ENCODE assay signal across 12 cellular contexts in the genomic region with DNA sequence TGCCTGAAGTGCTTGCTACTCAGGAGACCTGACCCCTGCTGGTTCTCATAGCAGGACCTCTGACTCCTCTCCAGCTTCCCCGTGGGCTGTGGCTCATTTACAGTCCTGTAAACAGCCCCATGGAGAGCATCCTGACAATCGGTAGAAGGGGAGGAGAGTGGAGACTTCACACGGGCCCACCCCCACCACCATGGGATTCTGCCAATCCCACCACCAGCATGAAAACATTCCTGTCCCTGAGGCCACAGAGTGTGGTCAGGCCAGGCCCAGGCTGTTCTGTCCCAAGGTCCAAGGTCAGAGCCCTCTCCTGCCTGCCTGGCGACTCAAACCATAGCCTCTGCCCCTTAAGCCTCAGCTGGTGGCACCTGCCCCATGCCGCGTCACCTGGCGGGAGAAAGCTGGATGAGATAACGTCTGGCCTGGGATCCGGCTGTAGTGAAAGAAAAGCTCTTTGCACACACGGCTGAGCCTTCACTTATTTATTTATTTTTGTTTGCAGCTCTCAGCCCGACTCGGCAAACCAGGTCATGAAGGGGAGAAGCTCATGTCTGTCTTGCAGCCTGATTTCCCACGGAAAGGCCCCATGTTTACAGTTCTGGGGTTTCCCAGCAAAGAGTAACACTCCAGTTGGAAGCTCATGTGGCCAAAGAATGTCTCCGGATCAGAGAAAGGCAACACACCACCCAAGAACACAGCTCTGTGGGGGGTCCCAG.
DNase-seq lines count a peak whose midpoint lies in the region; ATAC-seq and TF ChIP-seq lines count a peak whose summit lies in the region.
"Had no signal": no experiment of that assay in that cellular context is flagged by ENCODE, and none has a peak within 500 bp of the region (broad histone marks: within the 10 kb centered on the region; RNA-seq: fewer than 3 reads in every experiment).

No MANE protein-coding gene starts in this region.

- H3K36me3 Mint-ChIP-seq in CD4-positive, alpha-beta memory T cell: no peaks in the 10 kb centered on the region
- H3K36me3 Mint-ChIP-seq in activated CD4-positive, alpha-beta memory T cell treated with anti-CD3 and anti-CD28 coated beads for 36 hours: no peaks in the 10 kb centered on the region
- H3K36me3 Mint-ChIP-seq in immature natural killer cell: no peaks in the 10 kb centered on the region
- H3K36me3 Mint-ChIP-seq: neural progenitor cell had no signal

- H3K4me3 Mint-ChIP-seq in CD4-positive, alpha-beta memory T cell: no peak overlapping the region
- no peak overlapping the region for H3K4me3 Mint-ChIP-seq in activated CD4-positive, alpha-beta memory T cell treated with anti-CD3 and anti-CD28 coated beads for 36 hours
- H3K4me3 Mint-ChIP-seq in immature natural killer cell: no peak overlapping the region
- H3K4me3 Mint-ChIP-seq: neural progenitor cell had no signal

- no peaks in the 10 kb centered on the region for H3K27me3 ChIP-seq in esophagus muscularis mucosa
- no peaks in the 10 kb centered on the region for H3K27me3 ChIP-seq in CD4-positive, alpha-beta memory T cell (ENCODE audit: insufficient read depth, low read length)
- H3K27me3 ChIP-seq: neural progenitor cell had no signal

- H3K27ac ChIP-seq in esophagus muscularis mucosa (replicated peaks in 1 of 4): peak overlapping the region in 3 of 4 donors; percentile 41 to 60 (median 42)
- no peak overlapping the region for H3K27ac ChIP-seq in CD4-positive, alpha-beta memory T cell (ENCODE audit: low read depth, low read length)
- H3K27ac ChIP-seq: neural progenitor cell had no signal

- TF ChIP-seq POLR2A in esophagus muscularis mucosa (IDR thresholded peaks at IDR 0.05; ENCODE audit: low read depth): no peak

- DNase-seq in AG10803 (ENCODE audit: low read depth) (no peak), NCI-H2107 (lab: John Stamatoyannopoulos, UW) (peak; percentile 8), esophagus muscularis mucosa (ENCODE audit: extremely low spot score) (no peak), omental fat pad (ENCODE audit: low spot score) (peak; percentile 4), NCI-H524 treated with DMSO at 0.1 percent for 48 hours (lab: John Stamatoyannopoulos, UW) (no peak), immature natural killer cell (no peak)
- DNase-seq in CD4-positive, alpha-beta memory T cell: no peak
- no peak for DNase-seq in activated CD4-positive, alpha-beta memory T cell treated with anti-CD3 and anti-CD28 coated beads for 36 hours
- DNase-seq: activated T-cell treated with anti-CD3 and anti-CD28 coated beads, Interleukin-2, amount 50 U/mL, for 48 hours; KBM-7; stimulated activated CD8-positive, alpha-beta memory T cell treated with anti-CD3 and anti-CD28 coated beads, Interleukin-4, amount 100 ng/mL, for 48 hours had no signal

- no peaks in the 10 kb centered on the region for H3K4me1 Mint-ChIP-seq in CD4-positive, alpha-beta memory T cell
- no peaks in the 10 kb centered on the region for H3K4me1 Mint-ChIP-seq in activated CD4-positive, alpha-beta memory T cell treated with anti-CD3 and anti-CD28 coated beads for 36 hours (ENCODE audit: low read depth)
- no peaks in the 10 kb centered on the region for H3K4me1 Mint-ChIP-seq in immature natural killer cell

- no peaks in the 10 kb centered on the region for H3K36me3 ChIP-seq in esophagus muscularis mucosa
- no peaks in the 10 kb centered on the region for H3K36me3 ChIP-seq in CD4-positive, alpha-beta memory T cell (ENCODE audit: insufficient read depth, low read length)
- H3K36me3 ChIP-seq: neural progenitor cell had no signal

- CTCF ChIA-PET in CD4-positive, alpha-beta memory T cell (lab: Charles Lee; ENCODE audit: partially characterized antibody): no interaction called here
- CTCF ChIA-PET in activated CD4-positive, alpha-beta memory T cell treated with anti-CD3 and anti-CD28 coated beads for 36 hours (lab: Charles Lee): interaction anchor here (0.7 kb wide), 1 partner anchor 103 kb away, joined by 3 read pairs; no protein-coding TSS in a partner anchor

- 56% methylated on average over 14 of the region's 14 CpGs for WGBS in esophagus muscularis mucosa

- no peak for TF ChIP-seq EP300 in esophagus muscularis mucosa (IDR thresholded peaks at IDR 0.05)

- POLR2A ChIA-PET in CD4-positive, alpha-beta memory T cell (lab: Charles Lee; ENCODE audit: partially characterized antibody): no interaction called here
- POLR2A ChIA-PET in activated CD4-positive, alpha-beta memory T cell treated with anti-CD3 and anti-CD28 coated beads for 36 hours (lab: Charles Lee): no interaction called here

- no peak overlapping the region for H3K27ac Mint-ChIP-seq in CD4-positive, alpha-beta memory T cell
- H3K27ac Mint-ChIP-seq in activated CD4-positive, alpha-beta memory T cell treated with anti-CD3 and anti-CD28 coated beads for 36 hours: no peak overlapping the region
- no peak overlapping the region for H3K27ac Mint-ChIP-seq in immature natural killer cell
- H3K27ac Mint-ChIP-seq: neural progenitor cell had no signal

- peaks cover 16 to 74% (median 69%) of the 10 kb centered on the region in 4 donors for H3K4me1 ChIP-seq in esophagus muscularis mucosa
- H3K4me1 ChIP-seq in CD4-positive, alpha-beta memory T cell (ENCODE audit: insufficient read depth, low read length): no peaks in the 10 kb centered on the region
- H3K4me1 ChIP-seq: neural progenitor cell had no signal

- no peaks in the 10 kb centered on the region for H3K9me3 ChIP-seq in esophagus muscularis mucosa
- no peaks in the 10 kb centered on the region for H3K9me3 ChIP-seq in CD4-positive, alpha-beta memory T cell (ENCODE audit: control insufficient read depth in 1 of 2, low read length in 2 of 2)

- no peaks in the 10 kb centered on the region for H3K9me3 Mint-ChIP-seq in CD4-positive, alpha-beta memory T cell
- H3K9me3 Mint-ChIP-seq in activated CD4-positive, alpha-beta memory T cell treated with anti-CD3 and anti-CD28 coated beads for 36 hours: no peaks in the 10 kb centered on the region
- no peaks in the 10 kb centered on the region for H3K9me3 Mint-ChIP-seq in immature natural killer cell
- H3K9me3 Mint-ChIP-seq: neural progenitor cell had no signal

- no peak for ATAC-seq in omental fat pad (ENCODE audit: low FRiP score)

- H3K27me3 Mint-ChIP-seq in CD4-positive, alpha-beta memory T cell: peaks cover 0 to 7% of the 10 kb centered on the region in 2 donors
- no peaks in the 10 kb centered on the region for H3K27me3 Mint-ChIP-seq in activated CD4-positive, alpha-beta memory T cell treated with anti-CD3 and anti-CD28 coated beads for 36 hours
- peaks cover 0 to 6% (median 3%) of the 10 kb centered on the region in 3 donors for H3K27me3 Mint-ChIP-seq in immature natural killer cell (ENCODE audit: low read depth in 3 of 3)

- TF ChIP-seq CTCF in AG10803 (conservative IDR thresholded peaks at IDR 0.05; ENCODE audit: low read length) (peak; percentile 20; the same call in 1 of the 2 replicates), esophagus muscularis mucosa (IDR thresholded peaks at IDR 0.05) (no peak), omental fat pad (IDR thresholded peaks at IDR 0.05) (no peak)

- no peak overlapping the region for H3K4me3 ChIP-seq in AG10803 (ENCODE audit: low read length)
- no peak overlapping the region for H3K4me3 ChIP-seq in esophagus muscularis mucosa
- H3K4me3 ChIP-seq in CD4-positive, alpha-beta memory T cell (ENCODE audit: low read length in 2 of 2): no peak overlapping the region
- H3K4me3 ChIP-seq: neural progenitor cell had no signal

- intact Hi-C loops in esophagus muscularis mucosa (cut with DNase I): no loop called here
- intact Hi-C loops in CD4-positive, alpha-beta memory T cell (cut with micrococcal nuclease): no loop called here
- intact Hi-C loops in activated CD4-positive, alpha-beta memory T cell treated with anti-CD3 and anti-CD28 coated beads for 36 hours (cut with micrococcal nuclease): no loop called here

Comparison
In these comparisons a context has a peak if more than half of its experiments do, and no peak if none do; other contexts are left out.
1. DNase-seq: peak in NCI-H2107 (single experiment) and omental fat pad (single experiment); none in AG10803 (single experiment), esophagus muscularis mucosa (single experiment), NCI-H524 treated with DMSO at 0.1 percent for 48 hours (single experiment), CD4-positive, alpha-beta memory T cell (0 of 5), activated CD4-positive, alpha-beta memory T cell treated with anti-CD3 and anti-CD28 coated beads for 36 hours (single experiment) and immature natural killer cell (0 of 3).